ENCODE assay signal across 8 cellular contexts in genomic region chr9:77764894-77765780, GRCh38.
A peak's percentile ranks its signal among the peaks of the same experiment; 100 is the strongest.
DNase-seq lines count a peak whose midpoint lies in the region; ATAC-seq and TF ChIP-seq lines count a peak whose summit lies in the region.

No MANE protein-coding gene starts in this region.

- ATAC-seq in heart left ventricle: no peak
- no peak for ATAC-seq in Right ventricle myocardium superior (ENCODE audit: poor library complexity)
- peak; percentile 44 for ATAC-seq in foreskin keratinocyte
- ATAC-seq in GM21447 (IDR thresholded peaks at IDR 0.05; ENCODE audit: unreplicated experiment): no peak
- no peak for ATAC-seq in GM21390 (IDR thresholded peaks at IDR 0.05; ENCODE audit: unreplicated experiment)

- DNase-seq in heart left ventricle (no peak), Right ventricle myocardium superior (no peak), SK-MEL-5 (ENCODE audit: low read depth, low spot score) (peak; percentile 70), foreskin keratinocyte (peak in 1 of 2 donors; percentile 22), cerebellar nuclear complex (lab: John Stamatoyannopoulos, UW) (no peak)
- DNase-seq in effector CD8-positive, alpha-beta T cell (lab: John Stamatoyannopoulos, UW): no peak

- H3K4me1 ChIP-seq in heart left ventricle (peaks cover 0 to 18% (median 2%) of the 10 kb centered on the region in 12 donors), foreskin keratinocyte (no peaks in the 10 kb centered on the region)

- TF ChIP-seq POLR2A in heart left ventricle (IDR thresholded peaks at IDR 0.05): no peak

- in situ Hi-C loops in SK-MEL-5 (cut with HindIII; ENCODE audit: low pct_unique_long_range_greater_than_20kb, low sequenced_read_pairs): no loop called here

- H3K4me3 ChIP-seq in heart left ventricle: no peak overlapping the region

- no peaks in the 10 kb centered on the region for H3K36me3 ChIP-seq in heart left ventricle

- peak in 10 of 12 donors; percentile 8 to 49 (median 32) for TF ChIP-seq CTCF in heart left ventricle (IDR thresholded peaks at IDR 0.05)
- peak; percentile 69 for TF ChIP-seq CTCF in foreskin keratinocyte (conservative IDR thresholded peaks at IDR 0.05)

- 64 to 74% (median 65%) methylated on average over 10 of the region's 10 CpGs for WGBS in heart left ventricle, 4 donors

- H3K27ac ChIP-seq in heart left ventricle: peak overlapping the region in 1 of 12 donors; percentile 7
- no peak overlapping the region for H3K27ac ChIP-seq in foreskin keratinocyte

- H3K27me3 ChIP-seq in heart left ventricle (no peaks in the 10 kb centered on the region), foreskin keratinocyte (no peaks in the 10 kb centered on the region)

- H3K9me3 ChIP-seq in heart left ventricle: peaks cover 0 to 17% (median 0%) of the 10 kb centered on the region in 12 donors

- intact Hi-C loops in heart left ventricle (cut with DNase I): loop anchor here in 1 of 10 donors (10.0 kb wide), 1 partner anchor 80 kb away; no protein-coding TSS in a partner anchor
- intact Hi-C loops in Right ventricle myocardium superior (cut with DNase I): no loop called here
